In genomic region chr9:101029300-101030021, GRCh38 we compare ENCODE assay signal across 10 cellular contexts. TPM values are rescaled to one million over a fixed set of nuclear protein-coding genes. Genes with fewer than 3 reads are reported as not detected.
DNase-seq lines count a peak whose midpoint lies in the region; ATAC-seq lines count a peak whose summit lies in the region.
"Had no signal": no experiment of that assay in that cellular context is flagged by ENCODE, and none has a peak within 500 bp of the region (broad histone marks: within the 10 kb centered on the region; RNA-seq: fewer than 3 reads in every experiment).

No MANE protein-coding gene starts in this region.

- peaks cover 0 to 27% (median 17%) of the 10 kb centered on the region in 5 donors for H3K4me1 ChIP-seq in subcutaneous abdominal adipose tissue (ENCODE audit: control insufficient read depth in 5 of 5, insufficient read depth in 5 of 5, low read length in 5 of 5)

- peak; percentile 73 for DNase-seq in NCI-H748 (lab: John Stamatoyannopoulos, UW; ENCODE audit: unreplicated experiment)
- no peak for DNase-seq in NCI-H748 treated with DMSO at 0.1 percent for 48 hours (lab: John Stamatoyannopoulos, UW)
- DNase-seq in left lobe of liver (ENCODE audit: low spot score) = peak; percentile 47
- DNase-seq in NAMALWA (ENCODE audit: low spot score) = no peak
- DNase-seq in COR-L47 (lab: John Stamatoyannopoulos, UW) = no peak
- no peak for DNase-seq in NOMO-1 treated with dmso at 0.1 percent for 144 hours (lab: John Stamatoyannopoulos, UW; ENCODE audit: unreplicated experiment)

- H3K27me3 ChIP-seq in subcutaneous abdominal adipose tissue (ENCODE audit: control insufficient read depth in 5 of 5, insufficient read depth in 4 of 5, low read length in 5 of 5) = peaks cover 12 to 33% (median 19%) of the 10 kb centered on the region in 5 donors

- H3K9ac ChIP-seq in subcutaneous abdominal adipose tissue (ENCODE audit: low read length in 5 of 5) = no peak overlapping the region

- H3K9me3 ChIP-seq in subcutaneous abdominal adipose tissue (ENCODE audit: control insufficient read depth in 5 of 5, low read length in 5 of 5) = no peaks in the 10 kb centered on the region

- H3K27ac ChIP-seq in cingulate gyrus (ENCODE audit: low read depth, low read length) (peak overlapping the region; percentile 19), subcutaneous abdominal adipose tissue (ENCODE audit: low read depth, low read length) (no peak overlapping the region)

- no peak for ATAC-seq in left lobe of liver
- ATAC-seq: stimulated activated memory B cell treated with anti-CD40 and anti-IgM and Interleukin-4, amounts not matched to agents 10 μg/mL and 1 μg/mL and 100 μg/mL, for 72 hours had no signal

- peak overlapping the region in 4 of 5 donors; percentile 61 to 81 (median 68) for H3K4me3 ChIP-seq in subcutaneous abdominal adipose tissue (ENCODE audit: low read depth in 1 of 5, low read length in 5 of 5)

- no peaks in the 10 kb centered on the region for H3K36me3 ChIP-seq in subcutaneous abdominal adipose tissue (ENCODE audit: control insufficient read depth in 5 of 5, insufficient read depth in 5 of 5, low read length in 5 of 5)

RNA-seq across cellular contexts. Expression of gene PLPPR1, which starts 0.9 kb away (rescaled TPM):
- 1.2 TPM for total RNA-seq in left lobe of liver
- total RNA-seq: renal cortical epithelial cell had no signal

Comparison
In these comparisons a context has a peak if more than half of its experiments do, and no peak if none do; other contexts are left out.
1. DNase-seq: peak in NCI-H748 (single experiment) and left lobe of liver (single experiment); none in NCI-H748 treated with DMSO at 0.1 percent for 48 hours (single experiment), NAMALWA (single experiment), COR-L47 (single experiment) and NOMO-1 treated with dmso at 0.1 percent for 144 hours (single experiment).